18 cellular contexts compared by ENCODE assay signal in the genomic region with DNA sequence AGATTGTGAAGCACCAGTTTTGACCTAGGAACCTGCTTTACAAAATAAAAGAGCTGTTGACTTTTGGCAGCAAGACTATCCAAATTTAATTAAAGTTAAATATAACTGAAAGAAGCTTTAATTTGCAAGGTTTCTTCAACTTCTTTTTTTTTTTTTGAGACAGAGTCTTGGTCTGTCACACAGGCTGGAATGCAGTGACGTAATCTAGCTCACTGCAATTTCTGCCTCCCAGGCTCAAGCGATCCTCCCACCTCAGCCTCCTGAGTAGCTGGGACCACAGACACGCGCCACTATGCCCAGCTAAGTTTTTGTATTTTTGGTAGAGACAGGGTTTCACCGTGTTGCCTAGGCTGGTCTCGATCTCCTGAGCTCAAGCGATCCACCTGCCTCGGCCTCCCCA.
"Had no signal": no experiment of that assay in that cellular context is flagged by ENCODE, and none has a peak within 500 bp of the region (broad histone marks: within the 10 kb centered on the region; RNA-seq: fewer than 3 reads in every experiment).

No MANE protein-coding gene starts in this region.

- H3K4me2 ChIP-seq: PC-9 had no signal

- DNase-seq: KBM-7, NCI-H1092 treated with DMSO at 0.1 percent for 48 hours, NCI-H1436, NCI-H187, NCI-H2029, NCI-H2081 treated with DMSO at 0.1 percent for 48 hours, NCI-H2171, NCI-H226, NCI-H446, NCI-H510A, NCI-H524 treated with DMSO at 0.1 percent for 48 hours, NCI-H69, NCI-H774, OCI-M1, PC-9, Peyer's patch, SHP77 treated with DMSO at 0.1 percent for 48 hours, SJCRH30 had no signal

- H3K4me1 ChIP-seq: Peyer's patch, SJCRH30 had no signal

- H3K9me3 ChIP-seq: Peyer's patch, SJCRH30 had no signal

- H3K4me3 ChIP-seq: PC-9, Peyer's patch, SJCRH30 had no signal

- H2AFZ ChIP-seq: PC-9 had no signal

- H3K27me3 ChIP-seq: Peyer's patch, SJCRH30 had no signal

- H3K27ac ChIP-seq: PC-9, Peyer's patch, SJCRH30 had no signal
